Comparison of ENCODE assay signal across 1 cellular context in genomic region chr17:62967111-62967449, GRCh38.
TF ChIP-seq lines count a peak whose summit lies in the region.

No MANE protein-coding gene starts in this region.

TF ChIP-seq in SK-N-SH treated with all-trans-retinoic acid at 6 μM for 48 hours, 23 proteins besides CTCF, POLR2A, EP300 and RAD21 (continued from another document):
- TF ChIP-seq TOX (CRISPR knock-in tag; IDR thresholded peaks at IDR 0.05; ENCODE audit: borderline replicate concordance), result no peak
- TF ChIP-seq ESRRG (CRISPR knock-in tag; IDR thresholded peaks at IDR 0.05), result no peak
